ENCODE assay signal across 8 cellular contexts in genomic region chr1:157496121-157496526, GRCh38. TPM values are rescaled to one million over a fixed set of nuclear protein-coding genes. Genes with fewer than 3 reads are reported as not detected.
A peak's percentile ranks its signal among the peaks of the same experiment; 100 is the strongest.
DNase-seq lines count a peak whose midpoint lies in the region; FAIRE-seq and TF ChIP-seq lines count a peak whose summit lies in the region.

No MANE protein-coding gene starts in this region.

- no peak overlapping the region for H2AK5ac ChIP-seq in H1 (ENCODE audit: low read depth, low read length)
- H2AK5ac ChIP-seq in mesendoderm (ENCODE audit: low read length), result no peak overlapping the region

- no peaks in the 10 kb centered on the region for H3K36me3 Mint-ChIP-seq in activated naive CD4-positive, alpha-beta T cell treated with anti-CD3 and anti-CD28 coated beads for 36 hours (ENCODE audit: low read depth)

- H2AFZ ChIP-seq in Karpas-422 (ENCODE audit: low read length) (no peak overlapping the region), H1 (ENCODE audit: low read length) (no peak overlapping the region)

- H3K9ac ChIP-seq in Karpas-422 (ENCODE audit: low read length) (no peak overlapping the region), H1 (replicated peaks in 1 of 4; ENCODE audit: extremely low read depth in 1 of 4, low read depth in 3 of 4, low read length in 3 of 4) (no peak overlapping the region), mesendoderm (ENCODE audit: low read length) (no peak overlapping the region)

- H2BK15ac ChIP-seq in H1 (ENCODE audit: low read length), result no peak overlapping the region
- no peak overlapping the region for H2BK15ac ChIP-seq in mesendoderm (replicated peaks; ENCODE audit: low read depth)

- H3K56ac ChIP-seq in H1 (replicated peaks; ENCODE audit: insufficient read length, low read depth, low read length), result no peak overlapping the region
- no peak overlapping the region for H3K56ac ChIP-seq in mesendoderm (ENCODE audit: low read length)

- H4K5ac ChIP-seq in H1 (ENCODE audit: insufficient read length, low read depth, low read length) (no peak overlapping the region), mesendoderm (ENCODE audit: low read length) (no peak overlapping the region)

- CTCF ChIA-PET in activated naive CD4-positive, alpha-beta T cell treated with anti-CD3 and anti-CD28 coated beads for 36 hours (lab: Charles Lee), result interaction anchor here (0.7 to 2.8 kb wide), 10 partner anchors 9 to 321 kb away, joined by 3 to 19 read pairs (median 4); no protein-coding TSS in a partner anchor
- CTCF ChIA-PET in H1 (lab: Charles Lee; ENCODE audit: partially characterized antibody), result interaction anchor here (0.8 to 3.7 kb wide), 27 partner anchors 9 to 626 kb away, joined by 3 to 34 read pairs (median 5); no protein-coding TSS in a partner anchor

- no peak overlapping the region for H3K14ac ChIP-seq in H1 (ENCODE audit: insufficient read length)

- H4K8ac ChIP-seq in H1 (ENCODE audit: extremely low read depth, insufficient read depth, low read length) (no peak overlapping the region), mesendoderm (ENCODE audit: low read depth, low read length) (no peak overlapping the region)

- H3K79me2 ChIP-seq in Karpas-422 (ENCODE audit: low read length), result no peaks in the 10 kb centered on the region
- H3K79me2 ChIP-seq in H1 (ENCODE audit: control insufficient read depth in 1 of 2, insufficient read depth in 2 of 2, low read length in 2 of 2), result no peaks in the 10 kb centered on the region
- no peaks in the 10 kb centered on the region for H3K79me2 ChIP-seq in mesendoderm (ENCODE audit: control insufficient read depth, insufficient read depth, low read length)

- peak; percentile 55 for DNase-seq in activated naive CD4-positive, alpha-beta T cell treated with anti-CD3 and anti-CD28 coated beads for 36 hours
- DNase-seq in activated naive CD4-positive, alpha-beta T cell treated with anti-CD3 and anti-CD28 coated beads, Interleukin-2, amount 50 U/mL, for 16 hours, result no peak
- DNase-seq in Karpas-422 (peak; percentile 87), H1 (ENCODE audit: low read depth in 1 of 2, low spot score in 2 of 2) (peak in 1 of 2 experiments; percentile 71), mesendoderm (peak; percentile 78), urothelium cell line (ENCODE audit: low spot score) (peak; percentile 40), 8988T (no peak)

- H3K18ac ChIP-seq in H1 (ENCODE audit: extremely low read depth, low read length), result no peak overlapping the region
- no peak overlapping the region for H3K18ac ChIP-seq in mesendoderm (ENCODE audit: low read length)

- H3K9me3 ChIP-seq in Karpas-422 (ENCODE audit: low read length), result no peaks in the 10 kb centered on the region
- no peaks in the 10 kb centered on the region for H3K9me3 ChIP-seq in H1 (ENCODE audit: insufficient read depth in 2 of 2, low read depth in 1 of 2, low read length in 1 of 2)

- no peak overlapping the region for H3K27ac ChIP-seq in Karpas-422 (ENCODE audit: low read length)
- no peak overlapping the region for H3K27ac ChIP-seq in H1 (ENCODE audit: low read depth, low read length)
- H3K27ac ChIP-seq in mesendoderm (ENCODE audit: low read depth, low read length), result no peak overlapping the region

- H2BK5ac ChIP-seq in H1 (ENCODE audit: low read depth, low read length), result no peak overlapping the region
- no peak overlapping the region for H2BK5ac ChIP-seq in mesendoderm (ENCODE audit: low read length)

- TF ChIP-seq RAD21 in H1 (IDR thresholded peaks at IDR 0.05 in 1 of 2, conservative IDR thresholded peaks at IDR 0.05 in 1 of 2; ENCODE audit: low read depth in 2 of 2, low read length in 2 of 2), result peak; percentile 72 to 79

- 12% methylated on average over 5 of the region's 5 CpGs; no CpG with 5 or more reads in 1 of the 2 experiments for WGBS in H1 (ENCODE audit: extremely low coverage in 1 of 2, insufficient coverage in 1 of 2, insufficient read length in 1 of 2, insufficient replicate concordance in 2 of 2, low coverage in 1 of 2, low lambda C conversion rate in 2 of 2, missing lambda C conversion rate in 1 of 2), 2 experiments
- WGBS in mesendoderm (ENCODE audit: extremely low coverage, insufficient coverage, low lambda C conversion rate), result no CpG with 5 or more reads among the region's 5 CpGs

- peak; percentile 26 to 87 (median 71) for TF ChIP-seq CTCF in H1 (IDR thresholded peaks at IDR 0.05; ENCODE audit: control extremely low read depth in 1 of 3, insufficient read depth in 1 of 3, low read depth in 1 of 3, low read length in 3 of 3)

- H3K4me3 ChIP-seq in Karpas-422 (ENCODE audit: low read length) (no peak overlapping the region), H1 (ENCODE audit: extremely low read depth in 1 of 4, insufficient read depth in 2 of 4, low read depth in 3 of 4, low read length in 4 of 4) (no peak overlapping the region), mesendoderm (ENCODE audit: low read length) (no peak overlapping the region)

- no peaks in the 10 kb centered on the region for H3K23me2 ChIP-seq in H1 (ENCODE audit: low read depth, low read length)

- H3K4me2 ChIP-seq in Karpas-422 (ENCODE audit: low read depth, low read length, poor library complexity, severe bottlenecking), result no peak overlapping the region
- H3K4me2 ChIP-seq in H1 (ENCODE audit: insufficient read depth in 1 of 2, low read depth in 2 of 2, low read length in 2 of 2), result no peak overlapping the region
- H3K4me2 ChIP-seq in mesendoderm (ENCODE audit: low read length), result no peak overlapping the region

- no peak for TF ChIP-seq POLR2A in H1 (IDR thresholded peaks at IDR 0.05; ENCODE audit: control extremely low read depth in 1 of 2, low read depth in 2 of 2, low read length in 2 of 2)

- H3K36me3 ChIP-seq in Karpas-422 (ENCODE audit: insufficient read depth, low read length) (no peaks in the 10 kb centered on the region), H1 (ENCODE audit: control insufficient read depth in 2 of 4, insufficient read depth in 4 of 4, low read length in 3 of 4) (no peaks in the 10 kb centered on the region), mesendoderm (ENCODE audit: control insufficient read depth, insufficient read depth, low read length) (no peaks in the 10 kb centered on the region)

- H2BK20ac ChIP-seq in H1 (ENCODE audit: low read length), result no peak overlapping the region

- H3K4me3 Mint-ChIP-seq in activated naive CD4-positive, alpha-beta T cell treated with anti-CD3 and anti-CD28 coated beads for 36 hours, result no peak overlapping the region

- H3K4me1 ChIP-seq in Karpas-422 (ENCODE audit: low read length), result peaks cover 8% of the 10 kb centered on the region
- no peaks in the 10 kb centered on the region; a peak in 1 of 7 replicates for H3K4me1 ChIP-seq in H1 (replicated peaks in 1 of 4; ENCODE audit: control insufficient read depth in 3 of 4, insufficient read depth in 4 of 4, low read length in 3 of 4)
- H3K4me1 ChIP-seq in mesendoderm (ENCODE audit: control insufficient read depth, low read depth, low read length), result no peaks in the 10 kb centered on the region

- peaks cover 9% of the 10 kb centered on the region for H3K27me3 Mint-ChIP-seq in activated naive CD4-positive, alpha-beta T cell treated with anti-CD3 and anti-CD28 coated beads for 36 hours (ENCODE audit: low read depth)

- no peaks in the 10 kb centered on the region for H4K20me1 ChIP-seq in Karpas-422 (ENCODE audit: insufficient read depth, low read depth, low read length)
- no peaks in the 10 kb centered on the region for H4K20me1 ChIP-seq in H1 (replicated peaks in 1 of 2; ENCODE audit: control insufficient read depth in 1 of 2, insufficient read depth in 2 of 2, low read length in 2 of 2)

- POLR2A ChIA-PET in H1 (lab: Charles Lee; ENCODE audit: partially characterized antibody), result no interaction called here

- no peaks in the 10 kb centered on the region for H3K4me1 Mint-ChIP-seq in activated naive CD4-positive, alpha-beta T cell treated with anti-CD3 and anti-CD28 coated beads for 36 hours (ENCODE audit: low read depth)

- no peak overlapping the region for H4K91ac ChIP-seq in H1 (replicated peaks; ENCODE audit: insufficient read length, low read length)

- H3K23ac ChIP-seq in H1 (ENCODE audit: insufficient read length) (no peak overlapping the region), mesendoderm (ENCODE audit: low read length) (no peak overlapping the region)

- FAIRE-seq in TTC549 (lab: Jason Lieb, UNC) (peak; percentile 94), H1 (lab: Jason Lieb, UNC) (peak; percentile 96), urothelium cell line (lab: Jason Lieb, UNC) (peak; percentile 66)

- H3K4ac ChIP-seq in H1 (replicated peaks; ENCODE audit: insufficient read length, low read depth, low read length) (no peak overlapping the region), mesendoderm (ENCODE audit: low read depth, low read length) (no peak overlapping the region)

- no peak overlapping the region for H3K27ac Mint-ChIP-seq in activated naive CD4-positive, alpha-beta T cell treated with anti-CD3 and anti-CD28 coated beads for 36 hours

- H3K27me3 ChIP-seq in Karpas-422 (ENCODE audit: low read length), result no peaks in the 10 kb centered on the region
- no peaks in the 10 kb centered on the region for H3K27me3 ChIP-seq in H1 (replicated peaks in 1 of 4; ENCODE audit: control insufficient read depth in 3 of 4, extremely low read depth in 1 of 4, insufficient read depth in 3 of 4, low read length in 3 of 4)
- H3K27me3 ChIP-seq in mesendoderm (ENCODE audit: insufficient read depth, low read length, poor library complexity), result no peaks in the 10 kb centered on the region

- no peaks in the 10 kb centered on the region for H3K9me3 Mint-ChIP-seq in activated naive CD4-positive, alpha-beta T cell treated with anti-CD3 and anti-CD28 coated beads for 36 hours

- intact Hi-C loops in activated naive CD4-positive, alpha-beta T cell treated with anti-CD3 and anti-CD28 coated beads for 36 hours (cut with micrococcal nuclease), result no loop called here

- no peaks in the 10 kb centered on the region for H3K9me2 ChIP-seq in Karpas-422 (replicated peaks; ENCODE audit: insufficient read depth, low read length)

- H2BK12ac ChIP-seq in H1 (ENCODE audit: low read depth, low read length), result no peak overlapping the region

- TF ChIP-seq EP300 in H1 (IDR thresholded peaks at IDR 0.05; ENCODE audit: borderline replicate concordance in 1 of 2, low read depth in 2 of 2, low read length in 2 of 2), result no peak

- H3K79me1 ChIP-seq in H1 (ENCODE audit: low read depth, low read length) (no peaks in the 10 kb centered on the region), mesendoderm (ENCODE audit: low read length) (no peaks in the 10 kb centered on the region)

- no peak overlapping the region for H2BK120ac ChIP-seq in H1 (replicated peaks; ENCODE audit: low read depth, low read length)
- H2BK120ac ChIP-seq in mesendoderm (ENCODE audit: low read depth, low read length), result no peak overlapping the region

RNA-seq across cellular contexts. Expression of gene FCRL5, which starts 56.2 kb away (rescaled TPM):
- not detected for total RNA-seq in activated naive CD4-positive, alpha-beta T cell treated with anti-CD3 and anti-CD28 coated beads for 36 hours
- 0.93 and 0.97 TPM in 2 replicates for total RNA-seq in Karpas-422 (2014; rRNA removed; shearing (Covaris generic); ENCODE audit: low replicate concordance)
- total RNA-seq in H1 (2021; fragmentation: NEBNext Ultra II Directional; extraction: Animal tissue kit (Norgen Biotek cat#: 25700)), result 1.0 and 1.1 TPM in 2 replicates
- 2.1 and 2.6 TPM in 2 replicates for polyA plus RNA-seq in H1 (2011; rRNA removed)
- 2.3 TPM for polyA plus RNA-seq in H1 (2011; cell fraction: cytosol; rRNA removed)
- 5.3 TPM for polyA plus RNA-seq in H1 (2011; cell fraction: nucleus; rRNA removed)
- 1.7 to 2.1 TPM (median 1.9 TPM) in 4 replicates for polyA plus RNA-seq in H1 (2012, experiment 1 of 2)
- 1.3 TPM for polyA plus RNA-seq in H1 (2012, experiment 2 of 2)
- polyA plus RNA-seq in H1 (2013, experiment 1 of 2), result 1.6 TPM
- polyA plus RNA-seq in H1 (2013, experiment 2 of 2), result 1.5 TPM
- polyA minus RNA-seq in H1 (2011; rRNA and poly(A)+ RNA removed), result 2.9 and 6.2 TPM in 2 replicates
- 1.0 TPM for polyA minus RNA-seq in H1 (2011; cell fraction: cytosol; rRNA and poly(A)+ RNA removed)
- 2.0 TPM for polyA minus RNA-seq in H1 (2011; cell fraction: nucleus; rRNA and poly(A)+ RNA removed)
- 0.53 TPM for polyA plus RNA-seq in mesendoderm (2013, experiment 1 of 2)
- polyA plus RNA-seq in mesendoderm (2013, experiment 2 of 2), result 0.52 TPM

Comparison
In these comparisons a context has a peak if more than half of its experiments do, and no peak if none do; other contexts are left out.
1. DNase-seq: peak in activated naive CD4-positive, alpha-beta T cell treated with anti-CD3 and anti-CD28 coated beads for 36 hours (single experiment), Karpas-422 (single experiment), mesendoderm (single experiment) and urothelium cell line (single experiment); none in activated naive CD4-positive, alpha-beta T cell treated with anti-CD3 and anti-CD28 coated beads, Interleukin-2, amount 50 U/mL, for 16 hours (single experiment) and 8988T (single experiment).